In genomic region chr15:85044251-85044853, GRCh38 we compare ENCODE assay signal across 9 cellular contexts.
DNase-seq lines count a peak whose midpoint lies in the region; ATAC-seq, FAIRE-seq and TF ChIP-seq lines count a peak whose summit lies in the region.
"Had no signal": no experiment of that assay in that cellular context is flagged by ENCODE, and none has a peak within 500 bp of the region (broad histone marks: within the 10 kb centered on the region; RNA-seq: fewer than 3 reads in every experiment).

No MANE protein-coding gene starts in this region.

- peak; percentile 90 for TF ChIP-seq RAD21 in A549 (conservative IDR thresholded peaks at IDR 0.05 in 1 of 2, IDR thresholded peaks at IDR 0.05 in 1 of 2)

- H3K9me3 ChIP-seq in A549, result no peaks in the 10 kb centered on the region
- no peaks in the 10 kb centered on the region for H3K9me3 ChIP-seq in mesenchymal stem cell (ENCODE audit: control insufficient read depth, low read length)
- no peaks in the 10 kb centered on the region for H3K9me3 ChIP-seq in testis
- H3K9me3 ChIP-seq: neutrophil had no signal

- H2BK5ac ChIP-seq in mesenchymal stem cell (ENCODE audit: low read depth, low read length, poor library complexity, severe bottlenecking), result no peak overlapping the region

- peak; percentile 42 to 89 for DNase-seq in A549 (ENCODE audit: low read depth in 1 of 2, low spot score in 1 of 2)
- DNase-seq in GF-D8 (lab: John Stamatoyannopoulos, UW), result peak; percentile 24
- DNase-seq in UCSD-AML1 (lab: John Stamatoyannopoulos, UW; ENCODE audit: unreplicated experiment), result peak; percentile 27
- peak in 9 of 10 donors; percentile 35 to 89 (median 72) for DNase-seq in dorsolateral prefrontal cortex
- peak; percentile 80 for DNase-seq in mesenchymal stem cell
- DNase-seq in testis, result peak; percentile 69

- H3K27me3 ChIP-seq in KMS-11 (ENCODE audit: insufficient read depth, low read depth) (no peaks in the 10 kb centered on the region), dorsolateral prefrontal cortex (no peaks in the 10 kb centered on the region), mesenchymal stem cell (ENCODE audit: control insufficient read depth in 1 of 2, insufficient read depth in 1 of 2, low read length in 2 of 2) (no peaks in the 10 kb centered on the region), testis (no peaks in the 10 kb centered on the region)
- H3K27me3 ChIP-seq: neutrophil had no signal

- H3K27ac ChIP-seq in A549 (peak overlapping the region; percentile 90 to 95), KMS-11 (no peak overlapping the region), dorsolateral prefrontal cortex (peak overlapping the region; percentile 10 to 95 (median 87)), mesenchymal stem cell (ENCODE audit: low read length, poor library complexity, severe bottlenecking) (no peak overlapping the region), testis (no peak overlapping the region)
- H3K27ac ChIP-seq: neutrophil had no signal

- H4K91ac ChIP-seq in mesenchymal stem cell (ENCODE audit: low read length), result peak overlapping the region; percentile 27

- no peak for TF ChIP-seq EP300 in A549 (IDR thresholded peaks at IDR 0.05)

- ATAC-seq in A549 (peak; percentile 52 to 65; a peak in 4 of 6 replicates), GM21381 (IDR thresholded peaks at IDR 0.05; ENCODE audit: unreplicated experiment) (no peak)

- no peak overlapping the region for H2BK15ac ChIP-seq in mesenchymal stem cell (ENCODE audit: low read depth, poor library complexity, severe bottlenecking)

- CTCF ChIA-PET in A549 (lab: Yijun Ruan, JAX), result interaction anchor here (0.6 to 6.5 kb wide), 70 partner anchors 10 to 461 kb away, joined by 3 to 132 read pairs (median 4); partner anchors contain the start of genes NMB, PDE8A and WDR73

- no peak overlapping the region for H3K23ac ChIP-seq in mesenchymal stem cell (ENCODE audit: low read length in 2 of 2)

- H4K8ac ChIP-seq in mesenchymal stem cell (ENCODE audit: low read length), result no peak overlapping the region

- no peak overlapping the region for H2BK120ac ChIP-seq in mesenchymal stem cell (ENCODE audit: low read depth, low read length)

- H3K79me2 ChIP-seq in KMS-11 (ENCODE audit: insufficient read depth, low read depth), result no peaks in the 10 kb centered on the region

- FAIRE-seq in A549 (lab: Jason Lieb, UNC), result peak; percentile 98

- no peak overlapping the region for H2BK12ac ChIP-seq in mesenchymal stem cell (ENCODE audit: low read length in 2 of 2)

- H3K14ac ChIP-seq in mesenchymal stem cell (ENCODE audit: low read length in 2 of 2), result no peak overlapping the region

- H4K20me1 ChIP-seq in KMS-11 (ENCODE audit: insufficient read depth), result no peaks in the 10 kb centered on the region

- intact Hi-C loops in dorsolateral prefrontal cortex (cut with DNase I), result loop anchor here (2.0 to 10.0 kb wide), 6 partner anchors 62 to 450 kb away; partner anchors contain the start of genes PDE8A (in 2 of the 2) and ZSCAN2 (in 1 of the 2)
- intact Hi-C loops in testis (cut with DNase I; ENCODE audit: low total_unique reads), result loop anchor here (10.0 kb wide), 1 partner anchor 90 kb away; no protein-coding TSS in a partner anchor

- no peak overlapping the region for H2AK5ac ChIP-seq in mesenchymal stem cell (ENCODE audit: low read length, severe bottlenecking)

- no peak overlapping the region for H3K9ac ChIP-seq in KMS-11
- no peak overlapping the region for H3K9ac ChIP-seq in mesenchymal stem cell (ENCODE audit: low read length)

- H2AFZ ChIP-seq in KMS-11 (ENCODE audit: low read depth), result no peak overlapping the region
- H2AFZ ChIP-seq in mesenchymal stem cell (ENCODE audit: low read depth, low read length), result no peak overlapping the region

- H3K36me3 ChIP-seq in KMS-11 (ENCODE audit: insufficient read depth), result no peaks in the 10 kb centered on the region
- H3K36me3 ChIP-seq in mesenchymal stem cell (ENCODE audit: control insufficient read depth in 1 of 2, insufficient read depth in 2 of 2, low read depth in 1 of 2, low read length in 2 of 2), result no peaks in the 10 kb centered on the region
- H3K36me3 ChIP-seq in testis (ENCODE audit: low read depth, missing control alignments), result no peaks in the 10 kb centered on the region
- H3K36me3 ChIP-seq: neutrophil had no signal

- H3K4me3 ChIP-seq in A549 (no peak overlapping the region), KMS-11 (IDR thresholded peaks at IDR 0.05; ENCODE audit: insufficient read depth, low read depth, low read length) (no peak overlapping the region), dorsolateral prefrontal cortex (no peak overlapping the region), mesenchymal stem cell (ENCODE audit: insufficient read depth in 1 of 2, low read depth in 1 of 2, low read length in 2 of 2) (no peak overlapping the region), testis (no peak overlapping the region)

- peak overlapping the region in 1 of 2 experiments; percentile 14 for H3K4ac ChIP-seq in mesenchymal stem cell (ENCODE audit: low read depth in 1 of 2, low read length in 2 of 2)

- no peak overlapping the region for H3K18ac ChIP-seq in mesenchymal stem cell (ENCODE audit: low read depth in 1 of 2, low read length in 2 of 2)

- H3K4me1 ChIP-seq in A549, result peaks cover 81% of the 10 kb centered on the region
- H3K4me1 ChIP-seq in KMS-11 (ENCODE audit: low read depth, poor library complexity, severe bottlenecking), result peaks cover 3% of the 10 kb centered on the region
- peaks cover 1% of the 10 kb centered on the region for H3K4me1 ChIP-seq in mesenchymal stem cell (ENCODE audit: control insufficient read depth, insufficient read depth, low read depth, low read length)
- no peaks in the 10 kb centered on the region for H3K4me1 ChIP-seq in testis

- WGBS in A549 (ENCODE audit: missing lambda C conversion rate), result 39% methylated on average over 3 of the region's 3 CpGs
- 53% methylated on average over 3 of the region's 3 CpGs for WGBS in mesenchymal stem cell
- WGBS in testis, 2 donors, result 55 to 67% methylated on average over 3 of the region's 3 CpGs

- peak overlapping the region; percentile 82 for H3K4me2 ChIP-seq in A549
- H3K4me2 ChIP-seq in KMS-11, result no peak overlapping the region
- no peak overlapping the region for H3K4me2 ChIP-seq in mesenchymal stem cell (ENCODE audit: low read length, poor library complexity, severe bottlenecking)

- TF ChIP-seq POLR2A in A549 (IDR thresholded peaks at IDR 0.05; ENCODE audit: low read length) (no peak), testis (IDR thresholded peaks at IDR 0.05) (no peak)

- POLR2A ChIA-PET in A549 (lab: Yijun Ruan, JAX), result interaction anchor here (1.8 to 4.8 kb wide), 3 partner anchors 62 to 116 kb away, joined by 4 to 50 read pairs (median 7); partner anchors contain the start of gene PDE8A

- TF ChIP-seq CTCF in A549 (IDR thresholded peaks at IDR 0.05) (peak; percentile 88), KMS-11 (conservative IDR thresholded peaks at IDR 0.05; ENCODE audit: low read depth, low read length) (peak; percentile 58; the same call in 1 of the 2 replicates), dorsolateral prefrontal cortex (IDR thresholded peaks at IDR 0.05 in 54 of 56, conservative IDR thresholded peaks at IDR 0.05 in 2 of 56; ENCODE audit: low read depth in 1 of 56, partially characterized antibody in 56 of 56) (peak in 55 of 56 donors; percentile 42 to 90 (median 77)), testis (IDR thresholded peaks at IDR 0.05) (peak in 2 of 3 experiments; percentile 41 to 49)

- H3K79me1 ChIP-seq in mesenchymal stem cell (replicated peaks; ENCODE audit: low read length, poor library complexity, severe bottlenecking), result peaks cover 12% of the 10 kb centered on the region

TF ChIP-seq in A549, 52 proteins besides CTCF, POLR2A, EP300 and RAD21:
- TF ChIP-seq CHD4 (IDR thresholded peaks at IDR 0.05; ENCODE audit: borderline replicate concordance), result no peak
- 0 out of 5 replicates have a peak, but pooled peaks of 1 of the 2 experiments have one; percentile 24 for TF ChIP-seq JUN (IDR thresholded peaks at IDR 0.05)
- no peak for TF ChIP-seq ZC3H11A (IDR thresholded peaks at IDR 0.05)
- peak; percentile 78 for TF ChIP-seq EHMT2 (IDR thresholded peaks at IDR 0.05; ENCODE audit: low read depth)
- TF ChIP-seq SMC3 (IDR thresholded peaks at IDR 0.05), result peak; percentile 86
- TF ChIP-seq HOXB13 (CRISPR knock-in tag; IDR thresholded peaks at IDR 0.05; ENCODE audit: low read depth), result no peak
- 0 out of 2 replicates have a peak, but pooled peaks have one; percentile 39 for TF ChIP-seq KDM5A (IDR thresholded peaks at IDR 0.05)
- TF ChIP-seq CBX2 (IDR thresholded peaks at IDR 0.05; ENCODE audit: borderline replicate concordance, low read depth), result no peak
- TF ChIP-seq MYC (IDR thresholded peaks at IDR 0.05; ENCODE audit: borderline replicate concordance, low read length), result no peak

Comparison
In these comparisons a context has a peak if more than half of its experiments do, and no peak if none do; other contexts are left out.
1. DNase-seq: peak in every context shown above with its lines; median percentile 80 in mesenchymal stem cell; 72 in dorsolateral prefrontal cortex; 69 in testis; 66 in A549; 27 in UCSD-AML1; 24 in GF-D8.
2. H3K27ac ChIP-seq: peak in A549 (2 of 2) and dorsolateral prefrontal cortex (59 of 59); none in KMS-11 (single experiment), mesenchymal stem cell (single experiment) and testis (0 of 2).
3. Peak in every context shown above with its lines, with median percentiles within 50 percentile points of each other: CTCF ChIP-seq.